ENCODE assay signal across 8 cellular contexts in the genomic region with DNA sequence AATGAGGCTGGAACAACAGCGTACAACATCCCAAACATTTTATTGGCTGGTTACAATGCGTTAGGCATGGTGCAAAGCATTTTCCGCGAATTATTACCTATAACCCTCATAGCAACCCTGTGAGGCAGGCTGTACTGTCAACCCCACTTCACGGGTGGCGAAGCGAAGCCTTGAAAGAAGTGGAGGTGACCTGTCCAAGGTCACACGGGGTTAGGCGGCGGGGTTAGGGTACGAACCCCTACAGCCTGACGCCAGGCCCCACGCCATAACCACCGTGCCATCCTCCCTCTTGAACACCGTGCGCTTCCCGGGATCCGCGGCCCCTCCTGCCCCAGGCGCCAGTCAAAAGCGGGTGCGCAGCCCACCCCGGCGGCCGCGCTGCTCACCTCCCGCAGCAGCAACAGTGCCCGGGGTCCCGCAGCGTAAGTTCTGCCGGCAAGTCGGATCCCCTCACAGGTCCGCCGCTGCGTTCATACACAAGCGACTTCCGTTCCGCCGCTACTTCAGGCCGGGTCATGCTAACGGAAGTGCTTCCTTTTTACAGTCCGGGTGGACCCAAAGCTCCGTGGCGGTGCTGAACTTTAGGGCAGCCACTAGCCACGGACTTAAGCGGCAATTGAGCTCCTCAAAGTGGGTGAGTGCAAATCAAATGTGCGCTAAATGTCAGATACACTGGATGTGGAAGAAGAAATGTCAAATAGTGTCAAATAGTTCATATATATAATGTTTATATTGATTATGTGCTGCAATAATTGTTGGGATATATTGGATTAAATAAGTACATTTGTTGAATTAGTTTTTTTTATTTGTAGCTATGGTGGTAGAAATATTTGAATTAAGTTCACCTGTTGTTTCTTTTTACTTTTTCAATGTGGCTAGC. TPM values are rescaled to one million over a fixed set of nuclear protein-coding genes. Genes with fewer than 3 reads are reported as not detected.
A peak's percentile ranks its signal among the peaks of the same experiment; 100 is the strongest.
DNase-seq lines count a peak whose midpoint lies in the region; ATAC-seq and TF ChIP-seq lines count a peak whose summit lies in the region.

A gene with protein sequence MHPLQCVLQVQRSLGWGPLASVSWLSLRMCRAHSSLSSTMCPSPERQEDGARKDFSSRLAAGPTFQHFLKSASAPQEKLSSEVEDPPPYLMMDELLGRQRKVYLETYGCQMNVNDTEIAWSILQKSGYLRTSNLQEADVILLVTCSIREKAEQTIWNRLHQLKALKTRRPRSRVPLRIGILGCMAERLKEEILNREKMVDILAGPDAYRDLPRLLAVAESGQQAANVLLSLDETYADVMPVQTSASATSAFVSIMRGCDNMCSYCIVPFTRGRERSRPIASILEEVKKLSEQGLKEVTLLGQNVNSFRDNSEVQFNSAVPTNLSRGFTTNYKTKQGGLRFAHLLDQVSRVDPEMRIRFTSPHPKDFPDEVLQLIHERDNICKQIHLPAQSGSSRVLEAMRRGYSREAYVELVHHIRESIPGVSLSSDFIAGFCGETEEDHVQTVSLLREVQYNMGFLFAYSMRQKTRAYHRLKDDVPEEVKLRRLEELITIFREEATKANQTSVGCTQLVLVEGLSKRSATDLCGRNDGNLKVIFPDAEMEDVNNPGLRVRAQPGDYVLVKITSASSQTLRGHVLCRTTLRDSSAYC (minus strand): TSS at position 478 of the 880 bp plus-strand sequence. CDS start 4,455 bp downstream, outside the sequence.

- peaks cover 0 to 14% (median 0%) of the 10 kb centered on the region in 3 experiments for H3K36me3 ChIP-seq in naive thymus-derived CD4-positive, alpha-beta T cell (ENCODE audit: control insufficient read depth in 2 of 3, insufficient read depth in 3 of 3, low read length in 3 of 3)

- ATAC-seq in GM21737 (IDR thresholded peaks at IDR 0.05; ENCODE audit: unreplicated experiment): peak; percentile 76
- peak; percentile 98 for ATAC-seq in naive thymus-derived CD4-positive, alpha-beta T cell
- ATAC-seq in stimulated activated effector memory CD8-positive, alpha-beta T cell treated with anti-CD3 and anti-CD28 coated beads, Interleukin-12 subunit alpha, Interleukin-12 subunit beta, amount 100 ng/mL, for 72 hours: peak; percentile 99

- DNase-seq in DMS 273 treated with DMSO at 0.1 percent for 48 hours (lab: John Stamatoyannopoulos, UW) (peak; percentile 60), LHCN-M2 (ENCODE audit: low read depth) (peak; percentile 85), RKO (ENCODE audit: low spot score) (peak; percentile 94), fibroblast of mammary gland (ENCODE audit: low read depth) (peak; percentile 92)
- DNase-seq in activated T-helper 1 cell treated with anti-CD3 and anti-CD28 coated beads, Interleukin-12 subunit alpha, Interleukin-12 subunit beta, Interleukin-2, Interleukin-4 antibody, amounts not matched to agents 30 ng/mL and 10 ng/mL and 1 ng/mL, durations not matched to agents 14 hours and 24 hours and 36 hours (ENCODE audit: low spot score): peak; percentile 80
- peak; percentile 62 to 84 (median 82) for DNase-seq in naive thymus-derived CD4-positive, alpha-beta T cell
- DNase-seq in stimulated activated effector memory CD8-positive, alpha-beta T cell treated with anti-CD3 and anti-CD28 coated beads, Interleukin-12 subunit alpha, Interleukin-12 subunit beta, amount 100 ng/mL, for 72 hours (ENCODE audit: low spot score in 2 of 2): peak; percentile 73 to 90

- H3K36me3 Mint-ChIP-seq in activated T-helper 1 cell treated with anti-CD3 and anti-CD28 coated beads, Interleukin-12 subunit alpha, Interleukin-12 subunit beta, Interleukin-2, Interleukin-4 antibody, amounts not matched to agents 30 ng/mL and 10 ng/mL and 1 ng/mL, durations not matched to agents 14 hours and 24 hours and 36 hours (ENCODE audit: low read depth): peaks cover 4% of the 10 kb centered on the region
- H3K36me3 Mint-ChIP-seq in naive thymus-derived CD4-positive, alpha-beta T cell: peaks cover 0 to 8% (median 4%) of the 10 kb centered on the region in 5 donors
- H3K36me3 Mint-ChIP-seq in stimulated activated effector memory CD8-positive, alpha-beta T cell treated with anti-CD3 and anti-CD28 coated beads, Interleukin-12 subunit alpha, Interleukin-12 subunit beta, amount 100 ng/mL, for 72 hours: peaks cover 14% of the 10 kb centered on the region

- H3K4me3 ChIP-seq in fibroblast of mammary gland (ENCODE audit: control insufficient read depth, low read depth, low read length): peak within 1 kb of the TSS; percentile 81
- H3K4me3 ChIP-seq in naive thymus-derived CD4-positive, alpha-beta T cell (ENCODE audit: low read length): peak within 1 kb of the TSS; percentile 93

- H3K27ac Mint-ChIP-seq in activated T-helper 1 cell treated with anti-CD3 and anti-CD28 coated beads, Interleukin-12 subunit alpha, Interleukin-12 subunit beta, Interleukin-2, Interleukin-4 antibody, amounts not matched to agents 30 ng/mL and 10 ng/mL and 1 ng/mL, durations not matched to agents 14 hours and 24 hours and 36 hours: peak within 1 kb of the TSS; percentile 91
- peak within 1 kb of the TSS; percentile 89 to 94 (median 92) for H3K27ac Mint-ChIP-seq in naive thymus-derived CD4-positive, alpha-beta T cell
- peak within 1 kb of the TSS; percentile 94 for H3K27ac Mint-ChIP-seq in stimulated activated effector memory CD8-positive, alpha-beta T cell treated with anti-CD3 and anti-CD28 coated beads, Interleukin-12 subunit alpha, Interleukin-12 subunit beta, amount 100 ng/mL, for 72 hours

- H3K4me1 ChIP-seq in naive thymus-derived CD4-positive, alpha-beta T cell (ENCODE audit: control insufficient read depth in 2 of 2, insufficient read depth in 2 of 2, low read length in 2 of 2): peaks cover 23 to 33% of the 10 kb centered on the region in 2 donors

- POLR2A ChIA-PET in naive thymus-derived CD4-positive, alpha-beta T cell (lab: Charles Lee): interaction anchor here (0.8 to 2.0 kb wide), 9 partner anchors 42 to 1186 kb away, joined by 3 to 10 read pairs (median 4); partner anchors contain the start of genes CBFA2T2, CHMP4B, EIF2S2 and PXMP4

- no peak for TF ChIP-seq CTCF in fibroblast of mammary gland (conservative IDR thresholded peaks at IDR 0.05; ENCODE audit: control insufficient read depth, insufficient read depth, low read depth, low read length)

- H3K4me3 Mint-ChIP-seq in activated T-helper 1 cell treated with anti-CD3 and anti-CD28 coated beads, Interleukin-12 subunit alpha, Interleukin-12 subunit beta, Interleukin-2, Interleukin-4 antibody, amounts not matched to agents 30 ng/mL and 10 ng/mL and 1 ng/mL, durations not matched to agents 14 hours and 24 hours and 36 hours: peak within 1 kb of the TSS; percentile 98
- H3K4me3 Mint-ChIP-seq in naive thymus-derived CD4-positive, alpha-beta T cell: peak within 1 kb of the TSS; percentile 92 to 99 (median 98)
- H3K4me3 Mint-ChIP-seq in stimulated activated effector memory CD8-positive, alpha-beta T cell treated with anti-CD3 and anti-CD28 coated beads, Interleukin-12 subunit alpha, Interleukin-12 subunit beta, amount 100 ng/mL, for 72 hours: peak within 1 kb of the TSS; percentile 93

- CTCF ChIA-PET in naive thymus-derived CD4-positive, alpha-beta T cell (lab: Charles Lee): interaction anchor here (0.9 to 1.6 kb wide), 3 partner anchors 21 to 87 kb away, joined by 3 to 10 read pairs (median 3); partner anchors contain the start of gene SNTA1

- peaks cover 30% of the 10 kb centered on the region for H3K4me1 Mint-ChIP-seq in activated T-helper 1 cell treated with anti-CD3 and anti-CD28 coated beads, Interleukin-12 subunit alpha, Interleukin-12 subunit beta, Interleukin-2, Interleukin-4 antibody, amounts not matched to agents 30 ng/mL and 10 ng/mL and 1 ng/mL, durations not matched to agents 14 hours and 24 hours and 36 hours (ENCODE audit: low read depth)
- H3K4me1 Mint-ChIP-seq in naive thymus-derived CD4-positive, alpha-beta T cell: peaks cover 36 to 72% (median 65%) of the 10 kb centered on the region in 7 donors
- H3K4me1 Mint-ChIP-seq in stimulated activated effector memory CD8-positive, alpha-beta T cell treated with anti-CD3 and anti-CD28 coated beads, Interleukin-12 subunit alpha, Interleukin-12 subunit beta, amount 100 ng/mL, for 72 hours: peaks cover 54% of the 10 kb centered on the region

- H3K9me3 ChIP-seq in naive thymus-derived CD4-positive, alpha-beta T cell (ENCODE audit: control insufficient read depth in 2 of 3, low read length in 3 of 3): no peaks in the 10 kb centered on the region

- no peaks in the 10 kb centered on the region for H3K27me3 ChIP-seq in naive thymus-derived CD4-positive, alpha-beta T cell (ENCODE audit: control insufficient read depth in 2 of 2, insufficient read depth in 2 of 2, low read length in 2 of 2)

- no peaks in the 10 kb centered on the region for H3K9me3 Mint-ChIP-seq in activated T-helper 1 cell treated with anti-CD3 and anti-CD28 coated beads, Interleukin-12 subunit alpha, Interleukin-12 subunit beta, Interleukin-2, Interleukin-4 antibody, amounts not matched to agents 30 ng/mL and 10 ng/mL and 1 ng/mL, durations not matched to agents 14 hours and 24 hours and 36 hours
- H3K9me3 Mint-ChIP-seq in naive thymus-derived CD4-positive, alpha-beta T cell: no peaks in the 10 kb centered on the region
- H3K9me3 Mint-ChIP-seq in stimulated activated effector memory CD8-positive, alpha-beta T cell treated with anti-CD3 and anti-CD28 coated beads, Interleukin-12 subunit alpha, Interleukin-12 subunit beta, amount 100 ng/mL, for 72 hours: no peaks in the 10 kb centered on the region

- intact Hi-C loops in activated T-helper 1 cell treated with anti-CD3 and anti-CD28 coated beads, Interleukin-12 subunit alpha, Interleukin-12 subunit beta, Interleukin-2, Interleukin-4 antibody, amounts not matched to agents 30 ng/mL and 10 ng/mL and 1 ng/mL, durations not matched to agents 14 hours and 24 hours and 36 hours (cut with micrococcal nuclease): loop anchor here (1.0 to 5.0 kb wide), 6 partner anchors 28 to 429 kb away; partner anchors contain the start of genes SNTA1 and ZNF341
- intact Hi-C loops in naive thymus-derived CD4-positive, alpha-beta T cell (cut with micrococcal nuclease): loop anchor here (1.0 to 2.0 kb wide), 7 partner anchors 28 to 711 kb away; partner anchors contain the start of genes ACTL10 (in 1 of the 2), EIF2S2 (in 1 of the 2), RALY (in 1 of the 2) and SNTA1 (in 1 of the 2)

- peak within 1 kb of the TSS; percentile 80 for H3K27ac ChIP-seq in naive thymus-derived CD4-positive, alpha-beta T cell (ENCODE audit: low read depth, low read length)

- H3K27me3 Mint-ChIP-seq in activated T-helper 1 cell treated with anti-CD3 and anti-CD28 coated beads, Interleukin-12 subunit alpha, Interleukin-12 subunit beta, Interleukin-2, Interleukin-4 antibody, amounts not matched to agents 30 ng/mL and 10 ng/mL and 1 ng/mL, durations not matched to agents 14 hours and 24 hours and 36 hours (ENCODE audit: insufficient read depth): no peaks in the 10 kb centered on the region
- no peaks in the 10 kb centered on the region for H3K27me3 Mint-ChIP-seq in naive thymus-derived CD4-positive, alpha-beta T cell

RNA-seq across cellular contexts. Expression of the gene that starts here (rescaled TPM):
- total RNA-seq in LHCN-M2 (2014; rRNA removed): 23.5 and 29.0 TPM in 2 replicates
- 24.7 TPM for polyA plus RNA-seq in LHCN-M2 (2012)
- total RNA-seq in activated T-helper 1 cell treated with anti-CD3 and anti-CD28 coated beads, Interleukin-12 subunit alpha, Interleukin-12 subunit beta, Interleukin-2, Interleukin-4 antibody, amounts not matched to agents 30 ng/mL and 10 ng/mL and 1 ng/mL, durations not matched to agents 14 hours and 24 hours and 36 hours: 46.0 and 49.1 TPM in 2 replicates
- total RNA-seq in naive thymus-derived CD4-positive, alpha-beta T cell: 10 to 100 TPM; 33.6 to 51.8 (median 49.4) TPM
- 10 to 100 TPM; 41.4 to 48.1 TPM for polyA plus RNA-seq in naive thymus-derived CD4-positive, alpha-beta T cell

Comparison
In these comparisons a context has a peak if more than half of its experiments do, and no peak if none do; other contexts are left out.
1. Peak in every context shown above with its lines: DNase-seq, ATAC-seq, H3K4me3 ChIP-seq and H3K27ac ChIP-seq.